In the genomic region with DNA sequence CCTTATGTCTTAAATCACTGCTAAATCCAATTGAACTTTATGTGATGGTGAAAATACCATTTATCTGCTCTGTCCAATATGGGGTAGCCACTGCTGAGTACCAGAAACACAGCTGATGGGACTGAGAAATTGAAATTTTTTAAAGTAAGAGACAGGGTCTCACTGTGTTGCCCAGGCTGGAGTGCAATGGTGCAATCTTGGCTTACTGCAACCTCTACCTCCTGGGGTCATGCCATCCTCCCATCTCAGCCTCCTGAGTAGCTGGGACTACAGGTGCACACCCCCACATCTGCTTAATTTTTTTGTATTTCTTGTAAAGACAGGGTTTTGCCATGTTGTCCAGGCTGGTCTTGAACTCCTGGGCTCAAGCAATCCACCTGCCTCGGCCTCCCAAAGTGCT, we compare ENCODE assay signal across 5 cellular contexts. TPM values are rescaled to one million over a fixed set of nuclear protein-coding genes. Genes with fewer than 3 reads are reported as not detected.
DNase-seq lines count a peak whose midpoint lies in the region; ATAC-seq, FAIRE-seq and TF ChIP-seq lines count a peak whose summit lies in the region.
"Not testable (repeated sequence)": the region's sequence is repeated elsewhere in the genome, so short reads cannot be mapped to it uniquely, and the experiment has no call there.

No MANE protein-coding gene starts in this region.

- not testable (repeated sequence) for H2BK15ac ChIP-seq in H1 (ENCODE audit: low read length)

- not testable (repeated sequence) for H2BK20ac ChIP-seq in H1 (ENCODE audit: low read length)

- H3K4me1 Mint-ChIP-seq in WTC11: not testable (repeated sequence)

- H2BK5ac ChIP-seq in H1 (ENCODE audit: low read depth, low read length): not testable (repeated sequence)

- in situ Hi-C loops in HepG2 (cut with HindIII; ENCODE audit: extremely low pct_ligation_motif_present, low pct_unique_long_range_greater_than_20kb): not testable (repeated sequence)

- H3K36me3 Mint-ChIP-seq in WTC11: peaks cover 45% of the 10 kb centered on the region

- peaks cover 42% of the 10 kb centered on the region for H4K20me1 ChIP-seq in DND-41 (ENCODE audit: insufficient read depth, low read length)
- not testable (repeated sequence) for H4K20me1 ChIP-seq in H1 (replicated peaks in 1 of 2; ENCODE audit: control insufficient read depth in 1 of 2, insufficient read depth in 2 of 2, low read length in 2 of 2); HepG2 (ENCODE audit: insufficient read depth, low read length)

- H4K8ac ChIP-seq in H1 (ENCODE audit: extremely low read depth, insufficient read depth, low read length): not testable (repeated sequence)

- H3K27ac Mint-ChIP-seq in WTC11: not testable (repeated sequence)

- CTCF ChIA-PET in HEK293 (lab: Yijun Ruan, JAX): interaction anchor here (0.6 kb wide), 1 partner anchor 283 kb away, joined by 4 read pairs; no protein-coding TSS in a partner anchor
- CTCF ChIA-PET in WTC11 (lab: Charles Lee); H1 (lab: Charles Lee; ENCODE audit: partially characterized antibody); HepG2 (lab: Yijun Ruan, JAX; ENCODE audit: low intra/inter-chr PET ratio, low total read pairs): not testable (repeated sequence)

- H2AFZ ChIP-seq in DND-41 (ENCODE audit: low read depth, low read length); H1 (ENCODE audit: low read length); HepG2 (ENCODE audit: low read length): not testable (repeated sequence)

- TF ChIP-seq POLR2A in H1 (IDR thresholded peaks at IDR 0.05; ENCODE audit: control extremely low read depth in 1 of 2, low read depth in 2 of 2, low read length in 2 of 2): 0 out of 3 replicates have a peak, but pooled peaks of 1 of the 2 experiments have one; percentile 27
- not testable (repeated sequence) for TF ChIP-seq POLR2A in HepG2 (IDR thresholded peaks at IDR 0.05; ENCODE audit: insufficient read depth in 1 of 2, low read depth in 2 of 2, low read length in 2 of 2)

- not testable (repeated sequence) for FAIRE-seq in H1 (lab: Jason Lieb, UNC); HepG2 (lab: Jason Lieb, UNC)

- not testable (repeated sequence) for H3K4me2 ChIP-seq in DND-41 (ENCODE audit: insufficient read depth, low read length); H1 (ENCODE audit: insufficient read depth in 1 of 2, low read depth in 2 of 2, low read length in 2 of 2); HepG2 (ENCODE audit: low read depth, low read length)

- TF ChIP-seq EP300 in H1 (IDR thresholded peaks at IDR 0.05; ENCODE audit: borderline replicate concordance in 1 of 2, low read depth in 2 of 2, low read length in 2 of 2); HepG2 (IDR thresholded peaks at IDR 0.05; ENCODE audit: low read depth in 2 of 2, low read length in 2 of 2); HepG2 (CRISPR knock-in tag; IDR thresholded peaks at IDR 0.05; ENCODE audit: borderline replicate concordance): not testable (repeated sequence)

- DNase-seq in DND-41; WTC11 (ENCODE audit: low spot score); H1 (ENCODE audit: low read depth in 1 of 2, low spot score in 2 of 2); HepG2 (ENCODE audit: low spot score): not testable (repeated sequence)

- H3K4me3 ChIP-seq in DND-41 (ENCODE audit: low read depth in 1 of 2, low read length in 2 of 2); HEK293 (ENCODE audit: low read depth, low read length); H1 (ENCODE audit: extremely low read depth in 1 of 4, insufficient read depth in 2 of 4, low read depth in 3 of 4, low read length in 4 of 4); HepG2 (replicated peaks in 1 of 3; ENCODE audit: insufficient read depth in 1 of 3, low read depth in 2 of 3, low read length in 3 of 3): not testable (repeated sequence)

- H4K5ac ChIP-seq in H1 (ENCODE audit: insufficient read length, low read depth, low read length): not testable (repeated sequence)

- H3K4me3 Mint-ChIP-seq in WTC11: not testable (repeated sequence)

- not testable (repeated sequence) for H4K91ac ChIP-seq in H1 (replicated peaks; ENCODE audit: insufficient read length, low read length)

- peak; percentile 14; the same call in 1 of the 3 replicates for ATAC-seq in DND-41 (ENCODE audit: insufficient read depth, low read depth)
- not testable (repeated sequence) for ATAC-seq in WTC11, HepG2

- not testable (repeated sequence) for H3K56ac ChIP-seq in H1 (replicated peaks; ENCODE audit: insufficient read length, low read depth, low read length)

- POLR2A ChIA-PET in HEK293 (lab: Yijun Ruan, JAX); WTC11 (lab: Charles Lee): not testable (repeated sequence)
- POLR2A ChIA-PET in H1 (lab: Charles Lee; ENCODE audit: partially characterized antibody) (interaction anchor here (0.7 to 2.6 kb wide), 5 partner anchors 8 to 101 kb away, joined by 3 to 12 read pairs (median 3); partner anchors contain the start of gene SUPT16H), HepG2 (lab: Yijun Ruan, JAX) (interaction anchor here (1.3 kb wide), 1 partner anchor 12 kb away, joined by 3 read pairs; no protein-coding TSS in a partner anchor)

- intact Hi-C loops in HepG2 (cut with micrococcal nuclease; ENCODE audit: unreplicated experiment): not testable (repeated sequence)

- not testable (repeated sequence) for H3K27me3 Mint-ChIP-seq in WTC11 (ENCODE audit: low read depth)

- not testable (repeated sequence) for H2BK120ac ChIP-seq in H1 (replicated peaks; ENCODE audit: low read depth, low read length)

- H3K9me3 ChIP-seq in DND-41 (ENCODE audit: insufficient read depth, low read length, severe bottlenecking); HEK293 (ENCODE audit: control insufficient read depth, insufficient read depth, low read depth, low read length); H1 (ENCODE audit: insufficient read depth in 2 of 2, low read depth in 1 of 2, low read length in 1 of 2); HepG2 (ENCODE audit: low read length): not testable (repeated sequence)

- H3K9ac ChIP-seq in DND-41 (ENCODE audit: low read depth, low read length); H1 (replicated peaks in 1 of 4; ENCODE audit: extremely low read depth in 1 of 4, low read depth in 3 of 4, low read length in 3 of 4); HepG2 (ENCODE audit: insufficient read depth, low read depth, low read length): not testable (repeated sequence)

- not testable (repeated sequence) for H3K9me3 Mint-ChIP-seq in WTC11

- not testable (repeated sequence) for TF ChIP-seq RAD21 in H1 (IDR thresholded peaks at IDR 0.05 in 1 of 2, conservative IDR thresholded peaks at IDR 0.05 in 1 of 2; ENCODE audit: low read depth in 2 of 2, low read length in 2 of 2); HepG2 (CRISPR knock-in tag; IDR thresholded peaks at IDR 0.05)

- H3K14ac ChIP-seq in H1 (ENCODE audit: insufficient read length): not testable (repeated sequence)

- H2BK12ac ChIP-seq in H1 (ENCODE audit: low read depth, low read length): not testable (repeated sequence)

- H3K36me3 ChIP-seq in DND-41 (ENCODE audit: insufficient read depth, low read length) (peaks cover 90% of the 10 kb centered on the region), HEK293 (ENCODE audit: control insufficient read depth in 2 of 2, insufficient read depth in 1 of 2, low read length in 2 of 2) (peaks cover 60 to 86% of the 10 kb centered on the region in 2 experiments), H1 (ENCODE audit: control insufficient read depth in 2 of 4, insufficient read depth in 4 of 4, low read length in 3 of 4) (peaks cover 9 to 54% (median 38%) of the 10 kb centered on the region in 4 experiments), HepG2 (replicated peaks in 1 of 2; ENCODE audit: control insufficient read depth in 1 of 2, insufficient read depth in 2 of 2, low read length in 2 of 2) (peaks cover 30 to 74% of the 10 kb centered on the region in 2 experiments)

- not testable (repeated sequence) for H3K4me1 ChIP-seq in DND-41 (ENCODE audit: insufficient read depth, low read length); HEK293 (ENCODE audit: control insufficient read depth, insufficient read depth, low read length); H1 (replicated peaks in 1 of 4; ENCODE audit: control insufficient read depth in 3 of 4, insufficient read depth in 4 of 4, low read length in 3 of 4); HepG2 (ENCODE audit: insufficient read depth, low read length)

- not testable (repeated sequence) for H2AK5ac ChIP-seq in H1 (ENCODE audit: low read depth, low read length)

- H3K23me2 ChIP-seq in H1 (ENCODE audit: low read depth, low read length): not testable (repeated sequence)

- H3K79me2 ChIP-seq in DND-41 (ENCODE audit: insufficient read depth, low read length): peaks cover 69% of the 10 kb centered on the region
- H3K79me2 ChIP-seq in H1 (ENCODE audit: control insufficient read depth in 1 of 2, insufficient read depth in 2 of 2, low read length in 2 of 2): peaks cover 0 to 44% of the 10 kb centered on the region in 2 experiments; a peak in 3 of 4 replicates
- H3K79me2 ChIP-seq in HepG2 (ENCODE audit: insufficient read depth, low read length): peaks cover 35% of the 10 kb centered on the region

- H3K27me3 ChIP-seq in DND-41 (ENCODE audit: insufficient read depth, low read length, poor library complexity); H1 (replicated peaks in 1 of 4; ENCODE audit: control insufficient read depth in 3 of 4, extremely low read depth in 1 of 4, insufficient read depth in 3 of 4, low read length in 3 of 4); HepG2 (ENCODE audit: control insufficient read depth in 1 of 2, insufficient read depth in 2 of 2, low read length in 2 of 2): not testable (repeated sequence)

- not testable (repeated sequence) for H3K18ac ChIP-seq in H1 (ENCODE audit: extremely low read depth, low read length)

- not testable (repeated sequence) for H3K27ac ChIP-seq in DND-41 (ENCODE audit: low read length); HEK293 (ENCODE audit: extremely low read depth, low read depth, low read length); H1 (ENCODE audit: low read depth, low read length); HepG2 (ENCODE audit: extremely low read length, insufficient read depth, low read length)

- not testable (repeated sequence) for H3K4ac ChIP-seq in H1 (replicated peaks; ENCODE audit: insufficient read length, low read depth, low read length)

- 92% methylated on average over 1 of the region's 1 CpG; no CpG with 5 or more reads in 1 of the 2 experiments for WGBS in H1 (ENCODE audit: extremely low coverage in 1 of 2, insufficient coverage in 1 of 2, insufficient read length in 1 of 2, insufficient replicate concordance in 2 of 2, low coverage in 1 of 2, low lambda C conversion rate in 2 of 2, missing lambda C conversion rate in 1 of 2), 2 experiments
- 100% methylated on average over 1 of the region's 1 CpG for WGBS in HepG2 (ENCODE audit: low lambda C conversion rate)

- H3K79me1 ChIP-seq in H1 (ENCODE audit: low read depth, low read length): not testable (repeated sequence)

- not testable (repeated sequence) for BruUV-seq in HepG2 (replicated peaks; lab: Mats Ljungman, UMichigan)

- TF ChIP-seq CTCF in DND-41 (IDR thresholded peaks at IDR 0.05; ENCODE audit: borderline replicate concordance, extremely low read depth, low read length, poor library complexity, severe bottlenecking); HEK293 (tag by site-specific recombination; IDR thresholded peaks at IDR 0.05); WTC11 (IDR thresholded peaks at IDR 0.05); H1 (IDR thresholded peaks at IDR 0.05; ENCODE audit: control extremely low read depth in 1 of 3, insufficient read depth in 1 of 3, low read depth in 1 of 3, low read length in 3 of 3); HepG2 (CRISPR knock-in tag; IDR thresholded peaks at IDR 0.05): not testable (repeated sequence)

- not testable (repeated sequence) for H3K23ac ChIP-seq in H1 (ENCODE audit: insufficient read length)

RNA-seq across cellular contexts. Expression of gene SUPT16H, which starts 11.0 kb away (rescaled TPM):
- total RNA-seq in WTC11 (2021) (153 to 178 TPM (median 157 TPM) in 3 replicates), HepG2 (2016; rRNA removed; fragmentation: Illumina TruSeq; extraction: Trizol) (230 and 340 TPM in 2 replicates)
- total RNA-seq in H1 (2021; fragmentation: NEBNext Ultra II Directional; extraction: Animal tissue kit (Norgen Biotek cat#: 25700)): 201 and 209 TPM in 2 replicates
- polyA plus RNA-seq in H1 (2011; rRNA removed) (93.1 and 138 TPM in 2 replicates), HepG2 (2011; rRNA removed) (68.0 and 77.5 TPM in 2 replicates)
- 133 TPM for polyA plus RNA-seq in H1 (2011; cell fraction: cytosol; rRNA removed)
- 101 TPM for polyA plus RNA-seq in H1 (2011; cell fraction: nucleus; rRNA removed)
- polyA plus RNA-seq in H1 (2012, experiment 1 of 2): 170 to 199 TPM (median 181 TPM) in 4 replicates
- 18.0 TPM for polyA plus RNA-seq in H1 (2012, experiment 2 of 2)
- 138 TPM for polyA plus RNA-seq in H1 (2013, experiment 1 of 2)
- 140 TPM for polyA plus RNA-seq in H1 (2013, experiment 2 of 2)
- polyA minus RNA-seq in H1 (2011; rRNA and poly(A)+ RNA removed): 155 and 167 TPM in 2 replicates
- polyA minus RNA-seq in H1 (2011; cell fraction: cytosol; rRNA and poly(A)+ RNA removed): 84.6 TPM
- 119 TPM for polyA minus RNA-seq in H1 (2011; cell fraction: nucleus; rRNA and poly(A)+ RNA removed)
- 21.3 and 25.1 TPM in 2 replicates for total RNA-seq in HepG2 (2016; cell fraction: cytosol; rRNA removed; fragmentation: Illumina TruSeq; extraction: Trizol; ENCODE audit: low read depth)
- 232 and 336 TPM in 2 replicates for total RNA-seq in HepG2 (2016; cell fraction: insoluble cytoplasmic fraction; rRNA removed; fragmentation: Illumina TruSeq; extraction: Trizol)
- total RNA-seq in HepG2 (2016; cell fraction: membrane; rRNA removed; fragmentation: Illumina TruSeq; extraction: Trizol): 44.0 and 46.3 TPM in 2 replicates
- total RNA-seq in HepG2 (2016; cell fraction: nucleus; rRNA removed; fragmentation: Illumina TruSeq; extraction: Trizol): 152 and 166 TPM in 2 replicates
- 51.6 and 70.5 TPM in 2 replicates for polyA plus RNA-seq in HepG2 (2011; cell fraction: cytosol; rRNA removed)
- 46.1 and 56.7 TPM in 2 replicates for polyA plus RNA-seq in HepG2 (2011; cell fraction: nucleus; rRNA removed)
- 78.2 and 103 TPM in 2 replicates for polyA plus RNA-seq in HepG2 (2012)
- 9.6 and 9.7 TPM in 2 replicates for polyA plus RNA-seq in HepG2 (2016; cell fraction: cytosol; fragmentation: Illumina TruSeq; extraction: Trizol; ENCODE audit: low read depth)
- 275 and 282 TPM in 2 replicates for polyA plus RNA-seq in HepG2 (2016; cell fraction: insoluble cytoplasmic fraction; fragmentation: Illumina TruSeq; extraction: Trizol; ENCODE audit: low read depth)
- polyA plus RNA-seq in HepG2 (2016; cell fraction: membrane; fragmentation: Illumina TruSeq; extraction: Trizol; ENCODE audit: low read depth): 21.9 and 25.5 TPM in 2 replicates
- 166 TPM in 2 replicates for polyA plus RNA-seq in HepG2 (2016; cell fraction: nucleus; fragmentation: Illumina TruSeq; extraction: Trizol; ENCODE audit: insufficient read depth, low read depth)
- 94.8 and 138 TPM in 2 replicates for polyA minus RNA-seq in HepG2 (2011; rRNA and poly(A)+ RNA removed; ENCODE audit: low replicate concordance)
- 56.2 and 58.5 TPM in 2 replicates for polyA minus RNA-seq in HepG2 (2011; cell fraction: cytosol; rRNA and poly(A)+ RNA removed)
- 102 and 106 TPM in 2 replicates for polyA minus RNA-seq in HepG2 (2011; cell fraction: nucleus; rRNA and poly(A)+ RNA removed)
